ENCODE assay signal across 1 cellular context in genomic region chr3:150763841-150764483, GRCh38.
TF ChIP-seq lines count a peak whose summit lies in the region.

No MANE protein-coding gene starts in this region.

TF ChIP-seq in HepG2, 621 proteins besides CTCF, POLR2A, EP300 and RAD21 (continued from another document and continues in another):
- TF ChIP-seq NONO (IDR thresholded peaks at IDR 0.05): no peak
- TF ChIP-seq NONO (CRISPR knock-in tag; conservative IDR thresholded peaks at IDR 0.05): no peak
- no peak for TF ChIP-seq ARNTL (CRISPR knock-in tag; IDR thresholded peaks at IDR 0.05)
- TF ChIP-seq AHDC1 (CRISPR knock-in tag; IDR thresholded peaks at IDR 0.05; ENCODE audit: borderline replicate concordance): no peak; the same call in 1 of the 2 replicates
- TF ChIP-seq FOXA3 (CRISPR knock-in tag; IDR thresholded peaks at IDR 0.05): no peak
- TF ChIP-seq SRY (CRISPR knock-in tag; IDR thresholded peaks at IDR 0.05): peak; percentile 55; the same call in 1 of the 2 replicates
- TF ChIP-seq DDIT3 (CRISPR knock-in tag; IDR thresholded peaks at IDR 0.05): 0 out of 2 replicates have a peak, but pooled peaks have one; percentile 2
- TF ChIP-seq CBX1 (IDR thresholded peaks at IDR 0.05; ENCODE audit: low read depth): no peak
- TF ChIP-seq HES4 (CRISPR knock-in tag; IDR thresholded peaks at IDR 0.05; ENCODE audit: borderline replicate concordance): 0 out of 2 replicates have a peak, but pooled peaks have one; percentile 44
- no peak for TF ChIP-seq RXRA (CRISPR knock-in tag; IDR thresholded peaks at IDR 0.05)
- TF ChIP-seq BCLAF1 (IDR thresholded peaks at IDR 0.05): no peak
- TF ChIP-seq ZNF580 (CRISPR knock-in tag; IDR thresholded peaks at IDR 0.05; ENCODE audit: borderline replicate concordance, low read depth): no peak; the same call in 1 of the 2 replicates
- peak; percentile 52 for TF ChIP-seq ZNF687 (CRISPR knock-in tag; IDR thresholded peaks at IDR 0.05)
- no peak for TF ChIP-seq ZNF101 (CRISPR knock-in tag; IDR thresholded peaks at IDR 0.05; ENCODE audit: borderline replicate concordance, low read depth)
- no peak for TF ChIP-seq ZBTB44 (CRISPR knock-in tag; IDR thresholded peaks at IDR 0.05)
- no peak for TF ChIP-seq ZNF33B (CRISPR knock-in tag; IDR thresholded peaks at IDR 0.05)
- no peak for TF ChIP-seq ZSCAN9 (CRISPR knock-in tag; IDR thresholded peaks at IDR 0.05; ENCODE audit: borderline replicate concordance)
- no peak for TF ChIP-seq JUND (CRISPR knock-in tag; IDR thresholded peaks at IDR 0.05)
- TF ChIP-seq RNF219 (CRISPR knock-in tag; IDR thresholded peaks at IDR 0.05): no peak
- TF ChIP-seq ZNF431 (CRISPR knock-in tag; IDR thresholded peaks at IDR 0.05; ENCODE audit: borderline replicate concordance, low read depth): no peak
- no peak for TF ChIP-seq ZNF660 (CRISPR knock-in tag; IDR thresholded peaks at IDR 0.05; ENCODE audit: borderline replicate concordance, low read depth)
- no peak for TF ChIP-seq SIN3A (IDR thresholded peaks at IDR 0.05; ENCODE audit: borderline replicate concordance, low read depth, low read length)
- 0 out of 2 replicates have a peak, but pooled peaks have one; percentile 63 for TF ChIP-seq ZNF607 (CRISPR knock-in tag; IDR thresholded peaks at IDR 0.05; ENCODE audit: borderline replicate concordance)
- TF ChIP-seq YEATS4 (CRISPR knock-in tag; IDR thresholded peaks at IDR 0.05; ENCODE audit: borderline replicate concordance): no peak; the same call in 1 of the 2 replicates
- no peak for TF ChIP-seq ZNF672 (CRISPR knock-in tag; IDR thresholded peaks at IDR 0.05)
- TF ChIP-seq NR3C1 (CRISPR knock-in tag; IDR thresholded peaks at IDR 0.05): no peak
- peak; percentile 35; the same call in 1 of the 2 replicates for TF ChIP-seq CBX5 (CRISPR knock-in tag; IDR thresholded peaks at IDR 0.05; ENCODE audit: borderline replicate concordance)
- no peak for TF ChIP-seq ARNT (IDR thresholded peaks at IDR 0.05)
- TF ChIP-seq FOSL2 (CRISPR knock-in tag; IDR thresholded peaks at IDR 0.05): no peak
- TF ChIP-seq FIP1L1 (IDR thresholded peaks at IDR 0.05; ENCODE audit: borderline replicate concordance, insufficient read depth, low read depth, low read length): no peak
- no peak for TF ChIP-seq EHMT2 (IDR thresholded peaks at IDR 0.05; ENCODE audit: borderline replicate concordance, low read depth, low read length)
- no peak for TF ChIP-seq JUNB (CRISPR knock-in tag; IDR thresholded peaks at IDR 0.05; ENCODE audit: borderline replicate concordance)
- no peak; the same call in 1 of the 2 replicates for TF ChIP-seq ZNF142 (CRISPR knock-in tag; IDR thresholded peaks at IDR 0.05)
- TF ChIP-seq RBFOX2 (IDR thresholded peaks at IDR 0.05; ENCODE audit: low read depth, low read length): no peak
- no peak for TF ChIP-seq SAFB2 (CRISPR knock-in tag; IDR thresholded peaks at IDR 0.05; ENCODE audit: borderline replicate concordance, low read depth)
